In the genomic region with DNA sequence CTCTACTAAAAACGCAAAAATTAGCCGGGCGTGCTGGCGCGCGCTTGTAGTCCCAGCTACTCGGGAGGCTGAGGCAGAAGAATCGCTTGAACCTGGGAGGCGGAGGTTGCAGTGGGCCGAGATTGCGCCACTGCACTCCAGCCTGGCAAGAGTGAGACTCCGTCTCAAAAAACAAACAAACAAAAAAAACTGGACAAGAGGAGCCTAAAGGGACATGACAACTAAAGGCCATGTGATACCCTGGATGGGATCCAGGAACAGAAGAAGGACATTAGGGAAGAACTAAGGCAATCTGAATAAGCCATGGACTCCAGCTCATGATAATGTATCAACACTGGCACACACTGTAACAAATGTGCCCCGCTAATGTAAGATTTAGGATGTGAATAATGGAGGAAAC, we compare ENCODE assay signal across 8 cellular contexts. TPM values are rescaled to one million over a fixed set of nuclear protein-coding genes. Genes with fewer than 3 reads are reported as not detected.
DNase-seq lines count a peak whose midpoint lies in the region; ATAC-seq and TF ChIP-seq lines count a peak whose summit lies in the region.
"Not testable (repeated sequence)": the region's sequence is repeated elsewhere in the genome, so short reads cannot be mapped to it uniquely, and the experiment has no call there.

No MANE protein-coding gene starts in this region.

- peaks cover 22% of the 10 kb centered on the region for H3K4me1 ChIP-seq in PC-3 (ENCODE audit: insufficient read depth, low read length)
- H3K4me1 ChIP-seq in lower lobe of right lung, result peaks cover 38% of the 10 kb centered on the region
- peaks cover 0 to 22% (median 17%) of the 10 kb centered on the region in 4 donors for H3K4me1 ChIP-seq in tibial artery

- H4K20me1 ChIP-seq in PC-3 (ENCODE audit: low read length), result not testable (repeated sequence)

- H3K27me3 ChIP-seq in PC-3 (ENCODE audit: low read length); dorsolateral prefrontal cortex; lower lobe of right lung (ENCODE audit: low read depth); tibial artery: not testable (repeated sequence)

- H2AFZ ChIP-seq in PC-3 (ENCODE audit: low read length), result not testable (repeated sequence)

- H3K4me2 ChIP-seq in PC-3 (ENCODE audit: low read length), result not testable (repeated sequence)

- peaks cover 40% of the 10 kb centered on the region for H3K36me3 Mint-ChIP-seq in Calu3 (ENCODE audit: insufficient read depth, unreplicated experiment)
- peaks cover 16% of the 10 kb centered on the region for H3K36me3 Mint-ChIP-seq in activated naive CD4-positive, alpha-beta T cell treated with anti-CD3 and anti-CD28 coated beads for 36 hours (ENCODE audit: low read depth)

- not testable (repeated sequence) for H3K9me3 Mint-ChIP-seq in Calu3 (ENCODE audit: low read depth, unreplicated experiment); activated naive CD4-positive, alpha-beta T cell treated with anti-CD3 and anti-CD28 coated beads for 36 hours

- not testable (repeated sequence) for H3K9me2 ChIP-seq in PC-3 (replicated peaks; ENCODE audit: low read length)

- POLR2A ChIA-PET in PC-3 (lab: Charles Lee; ENCODE audit: unreplicated experiment), result not testable (repeated sequence)

- peaks cover 93% of the 10 kb centered on the region for H3K79me2 ChIP-seq in PC-3 (ENCODE audit: low read length)

- CTCF ChIA-PET in Calu3 (lab: Charles Lee), result interaction anchor here (0.5 to 2.1 kb wide), 4 partner anchors 10 to 46 kb away, joined by 3 to 12 read pairs (median 8); no protein-coding TSS in a partner anchor
- CTCF ChIA-PET in PC-3 (lab: Charles Lee), result not testable (repeated sequence)
- CTCF ChIA-PET in activated naive CD4-positive, alpha-beta T cell treated with anti-CD3 and anti-CD28 coated beads for 36 hours (lab: Charles Lee), result interaction anchor here (0.6 kb wide), 1 partner anchor 360 kb away, joined by 3 read pairs; no protein-coding TSS in a partner anchor

- H3K27ac Mint-ChIP-seq in Calu3 (ENCODE audit: unreplicated experiment), result peak overlapping the region; percentile 61
- H3K27ac Mint-ChIP-seq in activated naive CD4-positive, alpha-beta T cell treated with anti-CD3 and anti-CD28 coated beads for 36 hours, result peak overlapping the region; percentile 27

- not testable (repeated sequence) for DNase-seq in Calu3; PC-3; activated naive CD4-positive, alpha-beta T cell treated with anti-CD3 and anti-CD28 coated beads for 36 hours; dorsolateral prefrontal cortex; Right ventricle myocardium superior; lower lobe of right lung; sciatic nerve (ENCODE audit: low spot score)
- DNase-seq in tibial artery, result peak in 1 of 2 donors; percentile 34

- H3K4me3 Mint-ChIP-seq in Calu3 (ENCODE audit: low read depth, unreplicated experiment), result peak overlapping the region; percentile 36
- not testable (repeated sequence) for H3K4me3 Mint-ChIP-seq in activated naive CD4-positive, alpha-beta T cell treated with anti-CD3 and anti-CD28 coated beads for 36 hours

- H3K4me3 ChIP-seq in PC-3 (ENCODE audit: low read length); lower lobe of right lung; tibial artery: not testable (repeated sequence)
- H3K4me3 ChIP-seq in dorsolateral prefrontal cortex, result peak overlapping the region in 5 of 59 donors; percentile 7 to 42 (median 27)

- not testable (repeated sequence) for BruUV-seq in Calu3 (replicated peaks; lab: Mats Ljungman, UMichigan); PC-3 (replicated peaks; lab: Mats Ljungman, UMichigan)

- H3K36me3 ChIP-seq in PC-3 (ENCODE audit: low read depth, low read length) (peaks cover 62% of the 10 kb centered on the region), lower lobe of right lung (peaks cover 65% of the 10 kb centered on the region), tibial artery (peaks cover under 1 to 46% (median 19%) of the 10 kb centered on the region in 3 donors)

- intact Hi-C loops in Calu3 (cut with micrococcal nuclease; ENCODE audit: unreplicated experiment), result loop anchor here (1.0 kb wide), 1 partner anchor 16 kb away; no protein-coding TSS in a partner anchor
- intact Hi-C loops in PC-3 (cut with micrococcal nuclease); activated naive CD4-positive, alpha-beta T cell treated with anti-CD3 and anti-CD28 coated beads for 36 hours (cut with micrococcal nuclease); Right ventricle myocardium superior (cut with DNase I); lower lobe of right lung (cut with DNase I); sciatic nerve (cut with DNase I); tibial artery (cut with DNase I; ENCODE audit: low total_unique reads): not testable (repeated sequence)
- intact Hi-C loops in dorsolateral prefrontal cortex (cut with DNase I), result loop anchor here in 1 of 2 donors (2.0 kb wide), 1 partner anchor 15 kb away; the partner anchor contains the start of gene PEDS1

- not testable (repeated sequence) for H3F3A ChIP-seq in PC-3 (ENCODE audit: low read length, unreplicated experiment)

- not testable (repeated sequence) for TF ChIP-seq CTCF in Calu3 (IDR thresholded peaks at IDR 0.05; ENCODE audit: unreplicated experiment); PC-3 (conservative IDR thresholded peaks at IDR 0.05; ENCODE audit: low read depth, low read length); lower lobe of right lung (IDR thresholded peaks at IDR 0.05); tibial artery (IDR thresholded peaks at IDR 0.05)
- TF ChIP-seq CTCF in dorsolateral prefrontal cortex (IDR thresholded peaks at IDR 0.05 in 54 of 56, conservative IDR thresholded peaks at IDR 0.05 in 2 of 56; ENCODE audit: low read depth in 1 of 56, partially characterized antibody in 56 of 56), result peak in 2 of 56 donors; percentile 11 to 13

- H3K9ac ChIP-seq in PC-3 (ENCODE audit: low read length), result not testable (repeated sequence)

- ATAC-seq in PC-3, result not testable (repeated sequence)
- ATAC-seq in Right ventricle myocardium superior (ENCODE audit: poor library complexity), result peak; percentile 58
- peak in 1 of 2 donors; percentile 9 for ATAC-seq in lower lobe of right lung
- ATAC-seq in sciatic nerve, result peak; percentile 78

- not testable (repeated sequence) for H3K9me3 ChIP-seq in PC-3 (ENCODE audit: low read length); lower lobe of right lung; tibial artery

- peaks cover 46% of the 10 kb centered on the region for H3K4me1 Mint-ChIP-seq in Calu3 (ENCODE audit: low read depth, unreplicated experiment)
- peaks cover 30% of the 10 kb centered on the region for H3K4me1 Mint-ChIP-seq in activated naive CD4-positive, alpha-beta T cell treated with anti-CD3 and anti-CD28 coated beads for 36 hours (ENCODE audit: low read depth)

- H3K27me3 Mint-ChIP-seq in Calu3 (ENCODE audit: unreplicated experiment); activated naive CD4-positive, alpha-beta T cell treated with anti-CD3 and anti-CD28 coated beads for 36 hours (ENCODE audit: low read depth): not testable (repeated sequence)

- H3K27ac ChIP-seq in PC-3 (ENCODE audit: low read length) (peak overlapping the region; percentile 74; the same call in 1 of the 2 replicates), dorsolateral prefrontal cortex (peak overlapping the region; percentile 35 to 96 (median 91)), lower lobe of right lung (peak overlapping the region; percentile 53), tibial artery (peak overlapping the region; percentile 24 to 26)

RNA-seq across cellular contexts. Expression of gene PEDS1, which starts 15.8 kb away (rescaled TPM):
- 36.0 and 37.5 TPM in 2 replicates for total RNA-seq in Calu3 (2022)
- 53.8 and 59.1 TPM in 2 replicates for total RNA-seq in PC-3 (2014; rRNA removed)
- 10 to 100 TPM; 10.4 to 11.2 TPM for total RNA-seq in activated naive CD4-positive, alpha-beta T cell treated with anti-CD3 and anti-CD28 coated beads for 36 hours
- 10 to 100 TPM; 14.7 to 51.9 (median 24.0) TPM for total RNA-seq in dorsolateral prefrontal cortex
- total RNA-seq in Right ventricle myocardium superior, result 25.9 TPM
- 27.8 TPM for total RNA-seq in lower lobe of right lung
- total RNA-seq in sciatic nerve, result 39.5 TPM

RNA-seq across cellular contexts. Expression of gene UBE2V1, which starts 24.8 kb away (rescaled TPM):
- 212 TPM in 2 replicates for total RNA-seq in Calu3 (2022)
- 118 and 119 TPM in 2 replicates for total RNA-seq in PC-3 (2014; rRNA removed)
- total RNA-seq in activated naive CD4-positive, alpha-beta T cell treated with anti-CD3 and anti-CD28 coated beads for 36 hours, result 100 to 1,000 TPM; 124 to 137 TPM
- 100 to 1,000 TPM in 113 of 120 experiments, 10 to 100 TPM in 7; 81.1 to 180 (median 135) TPM for total RNA-seq in dorsolateral prefrontal cortex
- 77.8 TPM for total RNA-seq in Right ventricle myocardium superior
- total RNA-seq in lower lobe of right lung, result 83.4 TPM
- total RNA-seq in sciatic nerve, result 93.4 TPM

RNA-seq across cellular contexts. Expression of gene CEBPB, which starts 52.9 kb away (rescaled TPM):
- 137 and 147 TPM in 2 replicates for total RNA-seq in Calu3 (2022)
- total RNA-seq in PC-3 (2014; rRNA removed), result 103 and 122 TPM in 2 replicates
- total RNA-seq in activated naive CD4-positive, alpha-beta T cell treated with anti-CD3 and anti-CD28 coated beads for 36 hours, result 10 to 100 TPM; 38.5 to 38.6 TPM
- 100 to 1,000 TPM in 1 of 120 experiments, 10 to 100 TPM in 119; 14.0 to 106 (median 35.0) TPM for total RNA-seq in dorsolateral prefrontal cortex
- 57.3 TPM for total RNA-seq in Right ventricle myocardium superior
- 326 TPM for total RNA-seq in lower lobe of right lung
- total RNA-seq in sciatic nerve, result 113 TPM

Comparison
In these comparisons a context has a peak if more than half of its experiments do, and no peak if none do; other contexts are left out.
1. H3K27ac ChIP-seq: peak in every context shown above with its lines; median percentile 91 in dorsolateral prefrontal cortex; 74 in PC-3; 53 in lower lobe of right lung; 25 in tibial artery.